Comparison of ENCODE assay signal across 8 cellular contexts in genomic region chr17:82227629-82228277, GRCh38. TPM values are rescaled to one million over a fixed set of nuclear protein-coding genes. Genes with fewer than 3 reads are reported as not detected.
DNase-seq lines count a peak whose midpoint lies in the region; ATAC-seq and TF ChIP-seq lines count a peak whose summit lies in the region.

No MANE protein-coding gene starts in this region.

- TF ChIP-seq CTCF in natural killer cell (IDR thresholded peaks at IDR 0.05), result no peak

- peak overlapping the region; percentile 95 to 100 (median 99) for H3K4me2 ChIP-seq in BLaER1 treated with 17β-estradiol and CSF1 and Interleukin-3, amounts not matched to agents 10 nM and 100 nM

- DNase-seq in natural killer cell (peak; percentile 47), NCI-H524 treated with DMSO at 0.1 percent for 48 hours (lab: John Stamatoyannopoulos, UW) (no peak), glomerular visceral epithelial cell (ENCODE audit: extremely low spot score) (no peak), retina (no peak)

- peak overlapping the region; percentile 91 for H3K27ac Mint-ChIP-seq in dendritic cell treated with granulocyte-macrophage colony-stimulating factor and Interleukin-4, amounts not matched to agents 40 ng/mL and 50 ng/mL, for 4 days
- H3K27ac Mint-ChIP-seq in natural killer cell, result peak overlapping the region; percentile 78 to 90

- peaks cover 0 to 19% (median 0%) of the 10 kb centered on the region in 11 experiments; a peak in 3 of 22 replicates for H3K36me3 ChIP-seq in BLaER1 treated with 17β-estradiol and CSF1 and Interleukin-3, amounts not matched to agents 10 nM and 100 nM
- no peaks in the 10 kb centered on the region for H3K36me3 ChIP-seq in KOPT-K1 (ENCODE audit: insufficient read depth, low read length)

- H3K4me3 ChIP-seq in BLaER1 treated with 17β-estradiol and CSF1 and Interleukin-3, amounts not matched to agents 10 nM and 100 nM, result peak overlapping the region; percentile 71 to 100 (median 96)

- peaks cover 0 to 21% (median 0%) of the 10 kb centered on the region in 11 experiments; a peak in 8 of 22 replicates for H3K27me3 ChIP-seq in BLaER1 treated with 17β-estradiol and CSF1 and Interleukin-3, amounts not matched to agents 10 nM and 100 nM

- H3K4me3 Mint-ChIP-seq in dendritic cell treated with granulocyte-macrophage colony-stimulating factor and Interleukin-4, amounts not matched to agents 40 ng/mL and 50 ng/mL, for 4 days, result peak overlapping the region; percentile 79
- peak overlapping the region; percentile 84 for H3K4me3 Mint-ChIP-seq in natural killer cell

- peak overlapping the region; percentile 84 to 99 (median 95) for H3K27ac ChIP-seq in BLaER1 treated with 17β-estradiol and CSF1 and Interleukin-3, amounts not matched to agents 10 nM and 100 nM
- peak overlapping the region; percentile 71 for H3K27ac ChIP-seq in KOPT-K1 (ENCODE audit: low read depth, low read length, poor library complexity, severe bottlenecking)

- peaks cover 19% of the 10 kb centered on the region for H3K36me3 Mint-ChIP-seq in dendritic cell treated with granulocyte-macrophage colony-stimulating factor and Interleukin-4, amounts not matched to agents 40 ng/mL and 50 ng/mL, for 4 days (ENCODE audit: low read depth)
- H3K36me3 Mint-ChIP-seq in natural killer cell, result no peaks in the 10 kb centered on the region

- ATAC-seq in natural killer cell (no peak), GM18519 (IDR thresholded peaks at IDR 0.05; ENCODE audit: low FRiP score, unreplicated experiment) (no peak)

- no peaks in the 10 kb centered on the region for H3K9me3 Mint-ChIP-seq in dendritic cell treated with granulocyte-macrophage colony-stimulating factor and Interleukin-4, amounts not matched to agents 40 ng/mL and 50 ng/mL, for 4 days
- no peaks in the 10 kb centered on the region for H3K9me3 Mint-ChIP-seq in natural killer cell

- H4K20me1 ChIP-seq in BLaER1 treated with 17β-estradiol and CSF1 and Interleukin-3, amounts not matched to agents 10 nM and 100 nM, result peaks cover 5 to 38% (median 34%) of the 10 kb centered on the region in 11 experiments; a peak in 18 of 22 replicates

- H3K9me3 ChIP-seq in BLaER1 treated with 17β-estradiol and CSF1 and Interleukin-3, amounts not matched to agents 10 nM and 100 nM (replicated peaks in 1 of 11), result no peaks in the 10 kb centered on the region
- no peaks in the 10 kb centered on the region for H3K9me3 ChIP-seq in KOPT-K1 (ENCODE audit: insufficient read depth, low read length, poor library complexity, severe bottlenecking)

- H3K4me1 ChIP-seq in BLaER1 treated with 17β-estradiol and CSF1 and Interleukin-3, amounts not matched to agents 10 nM and 100 nM, result peaks cover 28 to 59% (median 51%) of the 10 kb centered on the region in 10 experiments

- no peaks in the 10 kb centered on the region for H3K27me3 Mint-ChIP-seq in dendritic cell treated with granulocyte-macrophage colony-stimulating factor and Interleukin-4, amounts not matched to agents 40 ng/mL and 50 ng/mL, for 4 days
- H3K27me3 Mint-ChIP-seq in natural killer cell (ENCODE audit: low read depth in 2 of 2), result no peaks in the 10 kb centered on the region

- peaks cover 48% of the 10 kb centered on the region for H3K4me1 Mint-ChIP-seq in dendritic cell treated with granulocyte-macrophage colony-stimulating factor and Interleukin-4, amounts not matched to agents 40 ng/mL and 50 ng/mL, for 4 days (ENCODE audit: low read depth)
- H3K4me1 Mint-ChIP-seq in natural killer cell, result peaks cover 0 to 11% of the 10 kb centered on the region in 2 donors

- peak overlapping the region; percentile 85 to 96 (median 90) for H3K9ac ChIP-seq in BLaER1 treated with 17β-estradiol and CSF1 and Interleukin-3, amounts not matched to agents 10 nM and 100 nM

- intact Hi-C loops in dendritic cell treated with granulocyte-macrophage colony-stimulating factor and Interleukin-4, amounts not matched to agents 40 ng/mL and 50 ng/mL, for 4 days (cut with micrococcal nuclease), result loop anchor here (2.0 kb wide), 1 partner anchor 21 kb away; no protein-coding TSS in a partner anchor
- intact Hi-C loops in natural killer cell (cut with micrococcal nuclease), result no loop called here

RNA-seq across cellular contexts. Expression of gene SLC16A3, which starts 1.1 kb away (rescaled TPM):
- 100 to 1,000 TPM; 172 to 365 (median 296) TPM for total RNA-seq in natural killer cell

RNA-seq across cellular contexts. Expression of gene CCDC57, which starts 15.1 kb away (rescaled TPM):
- total RNA-seq in natural killer cell, result 10 to 100 TPM; 69.7 to 79.2 (median 75.1) TPM

RNA-seq across cellular contexts. Expression of gene CSNK1D, which starts 45.7 kb away (rescaled TPM):
- 100 to 1,000 TPM; 423 to 475 (median 468) TPM for total RNA-seq in natural killer cell
